Comparison of ENCODE assay signal across 18 cellular contexts in genomic region chr2:53253244-53253643, GRCh38.
DNase-seq lines count a peak whose midpoint lies in the region; ATAC-seq, FAIRE-seq and TF ChIP-seq lines count a peak whose summit lies in the region.
"Had no signal": no experiment of that assay in that cellular context is flagged by ENCODE, and none has a peak within 500 bp of the region (broad histone marks: within the 10 kb centered on the region; RNA-seq: fewer than 3 reads in every experiment).

No MANE protein-coding gene starts in this region.

- H3K4me2 ChIP-seq in Karpas-422 (ENCODE audit: low read depth, low read length, poor library complexity, severe bottlenecking), result no peak overlapping the region
- H3K4me2 ChIP-seq in hepatocyte, result no peak overlapping the region

- no peak overlapping the region for H3K27ac ChIP-seq in Karpas-422 (ENCODE audit: low read length)
- H3K27ac ChIP-seq in hepatocyte, result no peak overlapping the region
- H3K27ac ChIP-seq: C4-2B had no signal

- no peaks in the 10 kb centered on the region for H3K9me3 ChIP-seq in Karpas-422 (ENCODE audit: low read length)
- no peaks in the 10 kb centered on the region for H3K9me3 ChIP-seq in hepatocyte (ENCODE audit: low read depth)
- H3K9me3 ChIP-seq: BE2C, Caco-2 had no signal

- no peaks in the 10 kb centered on the region for H3K4me1 ChIP-seq in Karpas-422 (ENCODE audit: low read length)
- no peaks in the 10 kb centered on the region for H3K4me1 ChIP-seq in hepatocyte (ENCODE audit: insufficient read depth)
- H3K4me1 ChIP-seq: BE2C, Caco-2 had no signal

- WGBS in hepatocyte (ENCODE audit: low lambda C conversion rate, missing lambda C conversion rate), result 71% methylated on average over 2 of the region's 2 CpGs

- H3K27ac Mint-ChIP-seq in effector memory CD8-positive, alpha-beta T cell, result no peak overlapping the region
- H3K27ac Mint-ChIP-seq: CD4-positive, alpha-beta T cell; H9 had no signal

- H3K27me3 Mint-ChIP-seq in effector memory CD8-positive, alpha-beta T cell, result no peaks in the 10 kb centered on the region
- H3K27me3 Mint-ChIP-seq: CD4-positive, alpha-beta T cell had no signal

- no peaks in the 10 kb centered on the region for H3K36me3 Mint-ChIP-seq in effector memory CD8-positive, alpha-beta T cell (ENCODE audit: insufficient read depth)

- H4K20me1 ChIP-seq in Karpas-422 (ENCODE audit: insufficient read depth, low read depth, low read length), result no peaks in the 10 kb centered on the region
- H4K20me1 ChIP-seq in hepatocyte (ENCODE audit: insufficient read depth, poor library complexity, severe bottlenecking), result no peaks in the 10 kb centered on the region

- peak overlapping the region in 1 of 2 donors; percentile 43 for H3K4me3 Mint-ChIP-seq in effector memory CD8-positive, alpha-beta T cell
- H3K4me3 Mint-ChIP-seq: CD4-positive, alpha-beta T cell; H9 had no signal

- DNase-seq in Karpas-422, result peak; percentile 34
- DNase-seq in effector memory CD8-positive, alpha-beta T cell, result no peak
- DNase-seq in C1 segment of cervical spinal cord (lab: John Stamatoyannopoulos, UW), result no peak
- no peak for DNase-seq in H54 (ENCODE audit: insufficient read length, low spot score)
- DNase-seq in hepatocyte (ENCODE audit: low spot score), result no peak
- DNase-seq: ACHN; BE2C; Caco-2; CD4-positive, alpha-beta T cell; GDM1; GOT3; H9 had no signal

- no peak overlapping the region for H2AFZ ChIP-seq in Karpas-422 (ENCODE audit: low read length)
- no peak overlapping the region for H2AFZ ChIP-seq in hepatocyte

- H3K79me2 ChIP-seq in Karpas-422 (ENCODE audit: low read length) (no peaks in the 10 kb centered on the region), hepatocyte (no peaks in the 10 kb centered on the region)

- peaks cover 0 to 4% of the 10 kb centered on the region in 2 donors for H3K4me1 Mint-ChIP-seq in effector memory CD8-positive, alpha-beta T cell (ENCODE audit: low read depth in 2 of 2)

- peaks cover 0 to 2% of the 10 kb centered on the region in 2 donors for H3K9me3 Mint-ChIP-seq in effector memory CD8-positive, alpha-beta T cell
- H3K9me3 Mint-ChIP-seq: CD4-positive, alpha-beta T cell had no signal

- H3K9me2 ChIP-seq in Karpas-422 (replicated peaks; ENCODE audit: insufficient read depth, low read length) (no peaks in the 10 kb centered on the region), hepatocyte (replicated peaks; ENCODE audit: insufficient read depth) (no peaks in the 10 kb centered on the region)

- no peak for TF ChIP-seq CTCF in hepatocyte (IDR thresholded peaks at IDR 0.05; ENCODE audit: poor library complexity)

- no peak overlapping the region for H3K4me3 ChIP-seq in Karpas-422 (ENCODE audit: low read length)
- H3K4me3 ChIP-seq in hepatocyte, result no peak overlapping the region
- H3K4me3 ChIP-seq: K562 had no signal

- H3K27me3 ChIP-seq in Karpas-422 (ENCODE audit: low read length) (no peaks in the 10 kb centered on the region), hepatocyte (no peaks in the 10 kb centered on the region)
- H3K27me3 ChIP-seq: BE2C had no signal

- TF ChIP-seq POLR2A in H54 (IDR thresholded peaks at IDR 0.05; ENCODE audit: low read depth, low read length), result no peak

- H3K9ac ChIP-seq in Karpas-422 (ENCODE audit: low read length), result no peak overlapping the region

- no peak for FAIRE-seq in H54 (lab: Jason Lieb, UNC)
- FAIRE-seq: A204.1, D721Med, K562 had no signal

- ATAC-seq in GM21390 (IDR thresholded peaks at IDR 0.05; ENCODE audit: unreplicated experiment), result peak; percentile 53
- peak; percentile 69 for ATAC-seq in effector memory CD8-positive, alpha-beta T cell (replicated peaks)
- no peak for ATAC-seq in GM19395 (IDR thresholded peaks at IDR 0.05; ENCODE audit: unreplicated experiment)
- ATAC-seq: K562 had no signal

- H3K36me3 ChIP-seq in Karpas-422 (ENCODE audit: insufficient read depth, low read length) (no peaks in the 10 kb centered on the region), hepatocyte (replicated peaks; ENCODE audit: insufficient read depth, low read depth) (no peaks in the 10 kb centered on the region)
- H3K36me3 ChIP-seq: BE2C had no signal
